Comparison of ENCODE assay signal across 8 cellular contexts in the genomic region with DNA sequence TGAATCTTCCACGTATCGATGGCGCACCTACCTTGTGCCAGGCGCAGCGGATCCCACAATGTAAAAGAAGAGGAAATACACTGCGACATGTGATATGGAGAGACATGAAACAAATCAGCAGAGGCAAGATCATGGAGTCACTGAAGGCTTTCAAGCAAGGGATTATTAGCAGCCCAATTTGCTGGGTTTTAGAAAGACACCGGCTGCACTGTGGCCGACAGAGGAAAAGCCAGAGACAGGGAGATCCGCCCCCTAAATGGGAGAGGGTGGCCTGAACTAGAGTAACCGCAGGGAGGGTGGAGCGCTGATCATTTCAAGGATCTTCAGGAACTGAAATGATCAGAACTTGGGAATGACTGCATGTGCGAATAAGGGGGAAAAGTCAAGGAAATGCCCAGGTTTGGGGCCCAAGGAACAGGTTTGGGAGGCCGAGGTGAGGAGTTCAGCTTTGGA. TPM values are rescaled to one million over a fixed set of nuclear protein-coding genes. Genes with fewer than 3 reads are reported as not detected.
A peak's percentile ranks its signal among the peaks of the same experiment; 100 is the strongest.
DNase-seq lines count a peak whose midpoint lies in the region; ATAC-seq lines count a peak whose summit lies in the region.

No MANE protein-coding gene starts in this region.

- H3K27me3 ChIP-seq in CD4-positive, alpha-beta memory T cell (ENCODE audit: insufficient read depth, low read length) = no peaks in the 10 kb centered on the region
- H3K27me3 ChIP-seq in MG63 = no peaks in the 10 kb centered on the region

- H3K4me3 ChIP-seq in CD4-positive, alpha-beta memory T cell (ENCODE audit: low read length in 2 of 2) = peak overlapping the region in 1 of 2 donors; percentile 92
- H3K4me3 ChIP-seq in MG63 = peak overlapping the region; percentile 80

- peaks cover 0 to 4% (median 0%) of the 10 kb centered on the region in 8 donors for H3K9me3 Mint-ChIP-seq in CD4-positive, alpha-beta memory T cell
- peaks cover 5% of the 10 kb centered on the region for H3K9me3 Mint-ChIP-seq in natural killer cell treated with Interleukin-12 subunit alpha and Interleukin-12 subunit beta and Interleukin-15 and Interleukin-18, amount 100 ng/mL, for 72 hours

- no peak for DNase-seq in CD4-positive, alpha-beta memory T cell
- DNase-seq in MG63 (peak; percentile 60), NCI-H187 treated with DMSO at 0.1 percent for 48 hours (lab: John Stamatoyannopoulos, UW) (no peak)
- DNase-seq in natural killer cell treated with Interleukin-12 subunit alpha and Interleukin-12 subunit beta and Interleukin-15 and Interleukin-18, amount 100 ng/mL, for 72 hours (ENCODE audit: low spot score) = no peak
- DNase-seq in stimulated activated CD8-positive, alpha-beta memory T cell treated with anti-CD3 and anti-CD28 coated beads, Interleukin-4, amount 100 ng/mL, for 48 hours = no peak

- H3K36me3 Mint-ChIP-seq in CD4-positive, alpha-beta memory T cell = peaks cover 17 to 34% of the 10 kb centered on the region in 2 donors
- H3K36me3 Mint-ChIP-seq in natural killer cell treated with Interleukin-12 subunit alpha and Interleukin-12 subunit beta and Interleukin-15 and Interleukin-18, amount 100 ng/mL, for 72 hours = peaks cover 13% of the 10 kb centered on the region

- H3K4me1 ChIP-seq in CD4-positive, alpha-beta memory T cell (ENCODE audit: insufficient read depth, low read length) = peaks cover 35% of the 10 kb centered on the region

- H3K4me3 Mint-ChIP-seq in CD4-positive, alpha-beta memory T cell = peak overlapping the region; percentile 95 to 100 (median 98)
- H3K4me3 Mint-ChIP-seq in natural killer cell treated with Interleukin-12 subunit alpha and Interleukin-12 subunit beta and Interleukin-15 and Interleukin-18, amount 100 ng/mL, for 72 hours = peak overlapping the region; percentile 98

- H3K27ac Mint-ChIP-seq in CD4-positive, alpha-beta memory T cell = peak overlapping the region; percentile 81 to 97 (median 93)
- H3K27ac Mint-ChIP-seq in natural killer cell treated with Interleukin-12 subunit alpha and Interleukin-12 subunit beta and Interleukin-15 and Interleukin-18, amount 100 ng/mL, for 72 hours = peak overlapping the region; percentile 87 to 98

- H3K9me3 ChIP-seq in CD4-positive, alpha-beta memory T cell (ENCODE audit: control insufficient read depth in 1 of 2, low read length in 2 of 2) = no peaks in the 10 kb centered on the region
- no peaks in the 10 kb centered on the region for H3K9me3 ChIP-seq in MG63

- peak overlapping the region; percentile 68 for H3K27ac ChIP-seq in CD4-positive, alpha-beta memory T cell (ENCODE audit: low read depth, low read length)
- H3K27ac ChIP-seq in cingulate gyrus (ENCODE audit: low read depth, low read length) = peak overlapping the region; percentile 85

- peaks cover 19% of the 10 kb centered on the region for H3K36me3 ChIP-seq in CD4-positive, alpha-beta memory T cell (ENCODE audit: insufficient read depth, low read length)
- H3K36me3 ChIP-seq in MG63 = peaks cover 48% of the 10 kb centered on the region

- CTCF ChIA-PET in CD4-positive, alpha-beta memory T cell (lab: Charles Lee; ENCODE audit: partially characterized antibody) = interaction anchor here (0.6 to 2.6 kb wide), 8 partner anchors 11 to 262 kb away, joined by 3 to 28 read pairs (median 4); a partner anchor contains a TSS

- intact Hi-C loops in CD4-positive, alpha-beta memory T cell (cut with micrococcal nuclease) = loop anchor here (5.0 kb wide), 1 partner anchor 545 kb away; no protein-coding TSS in a partner anchor

- POLR2A ChIA-PET in CD4-positive, alpha-beta memory T cell (lab: Charles Lee; ENCODE audit: partially characterized antibody) = interaction anchor here (1.0 to 4.7 kb wide), 11 partner anchors 9 to 472 kb away, joined by 3 to 42 read pairs (median 5); a partner anchor contains a TSS

- no peaks in the 10 kb centered on the region for H3K27me3 Mint-ChIP-seq in CD4-positive, alpha-beta memory T cell
- H3K27me3 Mint-ChIP-seq in natural killer cell treated with Interleukin-12 subunit alpha and Interleukin-12 subunit beta and Interleukin-15 and Interleukin-18, amount 100 ng/mL, for 72 hours = no peaks in the 10 kb centered on the region

- peaks cover 33 to 55% (median 46%) of the 10 kb centered on the region in 4 donors for H3K4me1 Mint-ChIP-seq in CD4-positive, alpha-beta memory T cell
- peaks cover 39 to 47% of the 10 kb centered on the region in 2 donors for H3K4me1 Mint-ChIP-seq in natural killer cell treated with Interleukin-12 subunit alpha and Interleukin-12 subunit beta and Interleukin-15 and Interleukin-18, amount 100 ng/mL, for 72 hours (ENCODE audit: low read depth in 2 of 2)

- no peak for ATAC-seq in natural killer cell treated with Interleukin-12 subunit alpha and Interleukin-12 subunit beta and Interleukin-15 and Interleukin-18, amount 100 ng/mL, for 72 hours
- no peak for ATAC-seq in GM21447 (IDR thresholded peaks at IDR 0.05; ENCODE audit: unreplicated experiment)
- no peak for ATAC-seq in GM18861 (IDR thresholded peaks at IDR 0.05; ENCODE audit: unreplicated experiment)

RNA-seq across cellular contexts. Expression of a gene that starts 0.6 kb away (rescaled TPM):
- 10 to 100 TPM; 47.0 to 48.5 TPM for total RNA-seq in CD4-positive, alpha-beta memory T cell
- 10 to 100 TPM; 51.1 to 61.0 TPM for polyA plus RNA-seq in CD4-positive, alpha-beta memory T cell
- 7.9 and 41.4 TPM in 2 replicates for total RNA-seq in MG63 (2014; rRNA removed; shearing (Covaris generic); ENCODE audit: low replicate concordance)
- total RNA-seq in natural killer cell treated with Interleukin-12 subunit alpha and Interleukin-12 subunit beta and Interleukin-15 and Interleukin-18, amount 100 ng/mL, for 72 hours = 10 to 100 TPM; 23.7 to 25.5 TPM

RNA-seq across cellular contexts. Expression of a gene that starts 26.1 kb away (rescaled TPM):
- 10 to 100 TPM; 19.3 to 22.0 TPM for total RNA-seq in CD4-positive, alpha-beta memory T cell
- polyA plus RNA-seq in CD4-positive, alpha-beta memory T cell = 10 to 100 TPM; 30.6 to 58.4 TPM
- 25.1 and 28.5 TPM in 2 replicates for total RNA-seq in MG63 (2014; rRNA removed; shearing (Covaris generic); ENCODE audit: low replicate concordance)
- total RNA-seq in natural killer cell treated with Interleukin-12 subunit alpha and Interleukin-12 subunit beta and Interleukin-15 and Interleukin-18, amount 100 ng/mL, for 72 hours = 10 to 100 TPM; 17.5 to 30.6 TPM

RNA-seq across cellular contexts. Expression of a gene that starts 55.0 kb away (rescaled TPM):
- total RNA-seq in CD4-positive, alpha-beta memory T cell = 10 to 100 TPM; 36.5 to 39.6 TPM
- polyA plus RNA-seq in CD4-positive, alpha-beta memory T cell = 10 to 100 TPM; 49.0 to 54.9 TPM
- 90.8 and 91.9 TPM in 2 replicates for total RNA-seq in MG63 (2014; rRNA removed; shearing (Covaris generic); ENCODE audit: low replicate concordance)
- total RNA-seq in natural killer cell treated with Interleukin-12 subunit alpha and Interleukin-12 subunit beta and Interleukin-15 and Interleukin-18, amount 100 ng/mL, for 72 hours = 10 to 100 TPM; 63.3 to 71.9 TPM

RNA-seq across cellular contexts. Expression of a gene that starts 59.5 kb away (rescaled TPM):
- total RNA-seq in CD4-positive, alpha-beta memory T cell = 1 to 10 TPM; 6.1 to 6.5 TPM
- polyA plus RNA-seq in CD4-positive, alpha-beta memory T cell = 1 to 10 TPM in 1 of 2 donors, not detected in 1; 1.5 TPM
- 19.6 and 19.7 TPM in 2 replicates for total RNA-seq in MG63 (2014; rRNA removed; shearing (Covaris generic); ENCODE audit: low replicate concordance)
- total RNA-seq in natural killer cell treated with Interleukin-12 subunit alpha and Interleukin-12 subunit beta and Interleukin-15 and Interleukin-18, amount 100 ng/mL, for 72 hours = 1 to 10 TPM; 3.1 to 4.5 TPM
